ENCODE assay signal across 5 cellular contexts in genomic region chr4:157897971-157898370, GRCh38.
"Had no signal": no experiment of that assay in that cellular context is flagged by ENCODE, and none has a peak within 500 bp of the region (broad histone marks: within the 10 kb centered on the region; RNA-seq: fewer than 3 reads in every experiment).

No MANE protein-coding gene starts in this region.

- H3K4me3 ChIP-seq: GM23338, HAP-1 had no signal

- DNase-seq: HFFc6 had no signal

- H3K4me3 Mint-ChIP-seq: GM23338, HFFc6, IgD-negative memory B cell had no signal

- H3K4me2 ChIP-seq: GM23338 had no signal

- H3K27ac ChIP-seq: HL-60 had no signal

- H3K9me3 ChIP-seq: HAP-1 had no signal

- H3K36me3 ChIP-seq: HAP-1 had no signal

- H3K27ac Mint-ChIP-seq: HFFc6, IgD-negative memory B cell had no signal

- H3K27me3 Mint-ChIP-seq: IgD-negative memory B cell had no signal

- H2AFZ ChIP-seq: GM23338 had no signal
